1 cellular context compared by ENCODE assay signal in the genomic region with DNA sequence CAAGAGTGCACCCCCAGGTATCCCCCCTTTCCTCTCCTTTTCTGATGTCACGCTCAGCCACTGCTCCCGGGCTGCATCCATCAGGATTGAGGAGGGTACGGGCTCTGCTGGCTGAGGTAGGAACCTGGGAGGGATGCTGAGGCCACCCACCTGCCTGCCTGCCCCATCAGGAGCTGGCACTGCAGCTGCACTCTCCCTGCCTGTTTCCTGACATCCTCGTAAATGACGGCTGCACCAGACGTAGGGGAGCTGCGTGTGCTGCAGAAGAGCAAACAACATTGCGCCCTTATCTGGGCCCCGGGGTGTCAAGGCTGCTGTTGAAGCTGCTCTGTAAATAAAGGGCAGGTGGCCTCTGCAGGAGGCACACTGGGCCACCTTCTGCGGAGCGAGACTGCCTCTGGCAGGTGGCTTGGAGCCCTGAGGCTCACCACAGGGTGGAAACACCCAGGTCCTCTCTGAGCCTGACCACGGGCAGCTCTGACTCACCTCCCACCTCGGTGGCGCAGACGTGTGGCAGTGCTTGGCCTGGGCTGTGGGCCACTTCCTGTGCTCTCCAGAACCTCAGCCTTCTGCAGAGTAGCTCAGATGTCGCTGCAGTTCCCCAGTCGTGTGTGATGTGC.
TF ChIP-seq lines count a peak whose summit lies in the region.

No MANE protein-coding gene starts in this region.

TF ChIP-seq in GM23338, 12 proteins besides CTCF, POLR2A, EP300 and RAD21 (continued from another document):
- TF ChIP-seq, protein P1, sequence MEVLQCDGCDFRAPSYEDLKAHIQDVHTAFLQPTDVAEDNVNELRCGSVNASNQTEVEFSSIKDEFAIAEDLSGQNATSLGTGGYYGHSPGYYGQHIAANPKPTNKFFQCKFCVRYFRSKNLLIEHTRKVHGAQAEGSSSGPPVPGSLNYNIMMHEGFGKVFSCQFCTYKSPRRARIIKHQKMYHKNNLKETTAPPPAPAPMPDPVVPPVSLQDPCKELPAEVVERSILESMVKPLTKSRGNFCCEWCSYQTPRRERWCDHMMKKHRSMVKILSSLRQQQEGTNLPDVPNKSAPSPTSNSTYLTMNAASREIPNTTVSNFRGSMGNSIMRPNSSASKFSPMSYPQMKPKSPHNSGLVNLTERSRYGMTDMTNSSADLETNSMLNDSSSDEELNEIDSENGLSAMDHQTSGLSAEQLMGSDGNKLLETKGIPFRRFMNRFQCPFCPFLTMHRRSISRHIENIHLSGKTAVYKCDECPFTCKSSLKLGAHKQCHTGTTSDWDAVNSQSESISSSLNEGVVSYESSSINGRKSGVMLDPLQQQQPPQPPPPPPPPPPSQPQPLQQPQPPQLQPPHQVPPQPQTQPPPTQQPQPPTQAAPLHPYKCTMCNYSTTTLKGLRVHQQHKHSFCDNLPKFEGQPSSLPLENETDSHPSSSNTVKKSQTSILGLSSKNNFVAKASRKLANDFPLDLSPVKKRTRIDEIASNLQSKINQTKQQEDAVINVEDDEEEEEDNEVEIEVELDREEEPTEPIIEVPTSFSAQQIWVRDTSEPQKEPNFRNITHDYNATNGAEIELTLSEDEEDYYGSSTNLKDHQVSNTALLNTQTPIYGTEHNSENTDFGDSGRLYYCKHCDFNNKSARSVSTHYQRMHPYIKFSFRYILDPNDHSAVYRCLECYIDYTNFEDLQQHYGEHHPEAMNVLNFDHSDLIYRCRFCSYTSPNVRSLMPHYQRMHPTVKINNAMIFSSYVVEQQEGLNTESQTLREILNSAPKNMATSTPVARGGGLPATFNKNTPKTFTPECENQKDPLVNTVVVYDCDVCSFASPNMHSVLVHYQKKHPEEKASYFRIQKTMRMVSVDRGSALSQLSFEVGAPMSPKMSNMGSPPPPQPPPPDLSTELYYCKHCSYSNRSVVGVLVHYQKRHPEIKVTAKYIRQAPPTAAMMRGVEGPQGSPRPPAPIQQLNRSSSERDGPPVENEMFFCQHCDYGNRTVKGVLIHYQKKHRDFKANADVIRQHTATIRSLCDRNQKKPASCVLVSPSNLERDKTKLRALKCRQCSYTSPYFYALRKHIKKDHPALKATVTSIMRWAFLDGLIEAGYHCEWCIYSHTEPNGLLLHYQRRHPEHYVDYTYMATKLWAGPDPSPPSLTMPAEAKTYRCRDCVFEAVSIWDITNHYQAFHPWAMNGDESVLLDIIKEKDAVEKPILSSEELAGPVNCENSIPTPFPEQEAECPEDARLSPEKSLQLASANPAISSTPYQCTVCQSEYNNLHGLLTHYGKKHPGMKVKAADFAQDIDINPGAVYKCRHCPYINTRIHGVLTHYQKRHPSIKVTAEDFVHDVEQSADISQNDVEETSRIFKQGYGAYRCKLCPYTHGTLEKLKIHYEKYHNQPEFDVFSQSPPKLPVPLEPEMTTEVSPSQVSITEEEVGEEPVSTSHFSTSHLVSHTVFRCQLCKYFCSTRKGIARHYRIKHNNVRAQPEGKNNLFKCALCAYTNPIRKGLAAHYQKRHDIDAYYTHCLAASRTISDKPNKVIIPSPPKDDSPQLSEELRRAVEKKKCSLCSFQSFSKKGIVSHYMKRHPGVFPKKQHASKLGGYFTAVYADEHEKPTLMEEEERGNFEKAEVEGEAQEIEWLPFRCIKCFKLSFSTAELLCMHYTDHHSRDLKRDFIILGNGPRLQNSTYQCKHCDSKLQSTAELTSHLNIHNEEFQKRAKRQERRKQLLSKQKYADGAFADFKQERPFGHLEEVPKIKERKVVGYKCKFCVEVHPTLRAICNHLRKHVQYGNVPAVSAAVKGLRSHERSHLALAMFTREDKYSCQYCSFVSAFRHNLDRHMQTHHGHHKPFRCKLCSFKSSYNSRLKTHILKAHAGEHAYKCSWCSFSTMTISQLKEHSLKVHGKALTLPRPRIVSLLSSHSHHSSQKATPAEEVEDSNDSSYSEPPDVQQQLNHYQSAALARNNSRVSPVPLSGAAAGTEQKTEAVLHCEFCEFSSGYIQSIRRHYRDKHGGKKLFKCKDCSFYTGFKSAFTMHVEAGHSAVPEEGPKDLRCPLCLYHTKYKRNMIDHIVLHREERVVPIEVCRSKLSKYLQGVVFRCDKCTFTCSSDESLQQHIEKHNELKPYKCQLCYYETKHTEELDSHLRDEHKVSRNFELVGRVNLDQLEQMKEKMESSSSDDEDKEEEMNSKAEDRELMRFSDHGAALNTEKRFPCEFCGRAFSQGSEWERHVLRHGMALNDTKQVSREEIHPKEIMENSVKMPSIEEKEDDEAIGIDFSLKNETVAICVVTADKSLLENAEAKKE (CRISPR knock-in tag; IDR thresholded peaks at IDR 0.05) = no peak
- TF ChIP-seq, protein P2, sequence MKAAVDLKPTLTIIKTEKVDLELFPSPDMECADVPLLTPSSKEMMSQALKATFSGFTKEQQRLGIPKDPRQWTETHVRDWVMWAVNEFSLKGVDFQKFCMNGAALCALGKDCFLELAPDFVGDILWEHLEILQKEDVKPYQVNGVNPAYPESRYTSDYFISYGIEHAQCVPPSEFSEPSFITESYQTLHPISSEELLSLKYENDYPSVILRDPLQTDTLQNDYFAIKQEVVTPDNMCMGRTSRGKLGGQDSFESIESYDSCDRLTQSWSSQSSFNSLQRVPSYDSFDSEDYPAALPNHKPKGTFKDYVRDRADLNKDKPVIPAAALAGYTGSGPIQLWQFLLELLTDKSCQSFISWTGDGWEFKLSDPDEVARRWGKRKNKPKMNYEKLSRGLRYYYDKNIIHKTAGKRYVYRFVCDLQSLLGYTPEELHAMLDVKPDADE (IDR thresholded peaks at IDR 0.05) = no peak
- TF ChIP-seq JUNB (IDR thresholded peaks at IDR 0.05; ENCODE audit: unreplicated experiment) (no peak), CREB1 (CRISPR knock-in tag; IDR thresholded peaks at IDR 0.05; ENCODE audit: low read depth) (no peak), POLR2AphosphoS5 (IDR thresholded peaks at IDR 0.05; ENCODE audit: low read depth) (no peak)
